1 cellular context compared by ENCODE assay signal in genomic region chr5:149731617-149732400, GRCh38.
TF ChIP-seq lines count a peak whose summit lies in the region.

No MANE protein-coding gene starts in this region.

TF ChIP-seq in K562, 482 proteins besides CTCF, POLR2A, EP300 and RAD21 (continued from another document and continues in another):
- TF ChIP-seq, protein P1, sequence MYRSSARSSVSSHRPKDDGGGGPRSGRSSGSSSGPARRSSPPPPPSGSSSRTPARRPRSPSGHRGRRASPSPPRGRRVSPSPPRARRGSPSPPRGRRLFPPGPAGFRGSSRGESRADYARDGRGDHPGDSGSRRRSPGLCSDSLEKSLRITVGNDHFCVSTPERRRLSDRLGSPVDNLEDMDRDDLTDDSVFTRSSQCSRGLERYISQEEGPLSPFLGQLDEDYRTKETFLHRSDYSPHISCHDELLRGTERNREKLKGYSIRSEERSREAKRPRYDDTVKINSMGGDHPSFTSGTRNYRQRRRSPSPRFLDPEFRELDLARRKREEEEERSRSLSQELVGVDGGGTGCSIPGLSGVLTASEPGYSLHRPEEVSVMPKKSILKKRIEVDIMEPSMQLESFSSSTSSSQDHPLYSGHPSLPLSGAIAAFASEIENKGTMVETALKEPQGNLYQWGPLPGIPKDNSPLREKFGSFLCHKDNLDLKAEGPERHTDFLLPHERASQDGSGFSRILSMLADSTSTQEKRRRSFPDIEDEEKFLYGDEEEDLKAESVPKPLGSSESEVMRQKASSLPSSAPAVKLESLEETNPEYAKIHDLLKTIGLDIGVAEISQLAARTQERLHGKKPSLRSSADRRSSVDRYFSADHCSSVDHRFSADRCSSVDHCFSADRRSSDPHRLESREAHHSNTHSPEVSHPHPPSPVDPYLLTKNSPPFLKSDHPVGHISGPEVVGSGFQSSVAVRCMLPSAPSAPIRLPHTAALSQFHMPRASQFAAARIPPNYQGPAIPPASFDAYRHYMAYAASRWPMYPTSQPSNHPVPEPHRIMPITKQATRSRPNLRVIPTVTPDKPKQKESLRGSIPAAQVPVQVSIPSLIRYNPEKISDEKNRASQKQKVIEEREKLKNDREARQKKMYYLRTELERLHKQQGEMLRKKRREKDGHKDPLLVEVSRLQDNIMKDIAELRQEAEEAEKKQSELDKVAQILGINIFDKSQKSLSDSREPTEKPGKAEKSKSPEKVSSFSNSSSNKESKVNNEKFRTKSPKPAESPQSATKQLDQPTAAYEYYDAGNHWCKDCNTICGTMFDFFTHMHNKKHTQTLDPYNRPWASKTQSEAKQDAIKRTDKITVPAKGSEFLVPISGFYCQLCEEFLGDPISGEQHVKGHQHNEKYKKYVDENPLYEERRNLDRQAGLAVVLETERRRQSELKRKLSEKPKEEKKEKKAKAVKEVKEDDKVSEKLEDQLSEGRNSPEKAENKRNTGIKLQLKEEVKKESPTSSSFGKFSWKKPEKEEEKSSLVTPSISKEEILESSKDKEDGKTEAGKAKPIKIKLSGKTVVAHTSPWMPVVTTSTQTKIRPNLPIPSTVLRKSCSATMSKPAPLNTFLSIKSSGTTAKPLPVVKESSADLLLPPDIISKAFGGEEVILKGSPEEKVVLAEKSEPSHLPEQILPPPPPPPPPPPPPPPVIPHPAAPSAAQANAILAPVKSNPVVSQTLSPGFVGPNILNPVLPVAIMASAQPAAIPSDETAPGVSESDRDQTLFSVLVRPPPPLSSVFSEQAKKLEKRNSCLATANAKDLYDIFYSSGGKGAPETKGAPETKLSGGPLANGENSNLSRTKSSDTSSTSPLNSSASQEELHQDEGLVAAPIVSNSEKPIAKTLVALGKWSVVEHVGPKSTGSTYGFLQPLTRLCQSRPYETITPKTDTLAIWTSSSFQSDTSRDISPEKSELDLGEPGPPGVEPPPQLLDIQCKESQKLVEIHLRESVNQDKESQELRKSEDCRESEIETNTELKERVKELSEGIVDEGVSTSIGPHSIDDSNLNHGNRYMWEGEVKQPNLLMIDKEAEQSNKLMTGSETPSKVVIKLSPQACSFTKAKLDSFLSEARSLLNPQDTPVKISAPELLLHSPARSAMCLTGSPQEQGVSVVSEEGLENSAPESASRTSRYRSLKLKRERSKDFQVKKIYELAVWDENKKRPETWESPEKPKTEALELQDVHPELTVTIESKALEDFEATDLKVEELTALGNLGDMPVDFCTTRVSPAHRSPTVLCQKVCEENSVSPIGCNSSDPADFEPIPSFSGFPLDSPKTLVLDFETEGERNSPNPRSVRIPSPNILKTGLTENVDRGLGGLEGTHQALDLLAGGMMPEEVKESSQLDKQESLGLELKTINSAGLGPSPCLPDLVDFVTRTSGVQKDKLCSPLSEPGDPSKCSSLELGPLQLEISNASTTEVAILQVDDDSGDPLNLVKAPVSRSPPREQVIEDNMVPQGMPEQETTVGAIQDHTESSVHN (IDR thresholded peaks at IDR 0.05; ENCODE audit: borderline replicate concordance in 1 of 2, low read depth in 1 of 2) = no peak
- TF ChIP-seq ZNF239 (CRISPR knock-in tag; IDR thresholded peaks at IDR 0.05) = no peak
- TF ChIP-seq HEY1 (CRISPR knock-in tag; IDR thresholded peaks at IDR 0.05; ENCODE audit: borderline replicate concordance) = no peak
- TF ChIP-seq ZNF143 (CRISPR knock-in tag; IDR thresholded peaks at IDR 0.05) = no peak
- no peak for TF ChIP-seq RB1 (IDR thresholded peaks at IDR 0.05; ENCODE audit: low read depth)
- no peak for TF ChIP-seq DNMT1 (IDR thresholded peaks at IDR 0.05)
- TF ChIP-seq, protein P2, sequence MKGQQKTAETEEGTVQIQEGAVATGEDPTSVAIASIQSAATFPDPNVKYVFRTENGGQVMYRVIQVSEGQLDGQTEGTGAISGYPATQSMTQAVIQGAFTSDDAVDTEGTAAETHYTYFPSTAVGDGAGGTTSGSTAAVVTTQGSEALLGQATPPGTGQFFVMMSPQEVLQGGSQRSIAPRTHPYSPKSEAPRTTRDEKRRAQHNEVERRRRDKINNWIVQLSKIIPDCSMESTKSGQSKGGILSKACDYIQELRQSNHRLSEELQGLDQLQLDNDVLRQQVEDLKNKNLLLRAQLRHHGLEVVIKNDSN (CRISPR knock-in tag; IDR thresholded peaks at IDR 0.05) = no peak
- TF ChIP-seq, protein P3, sequence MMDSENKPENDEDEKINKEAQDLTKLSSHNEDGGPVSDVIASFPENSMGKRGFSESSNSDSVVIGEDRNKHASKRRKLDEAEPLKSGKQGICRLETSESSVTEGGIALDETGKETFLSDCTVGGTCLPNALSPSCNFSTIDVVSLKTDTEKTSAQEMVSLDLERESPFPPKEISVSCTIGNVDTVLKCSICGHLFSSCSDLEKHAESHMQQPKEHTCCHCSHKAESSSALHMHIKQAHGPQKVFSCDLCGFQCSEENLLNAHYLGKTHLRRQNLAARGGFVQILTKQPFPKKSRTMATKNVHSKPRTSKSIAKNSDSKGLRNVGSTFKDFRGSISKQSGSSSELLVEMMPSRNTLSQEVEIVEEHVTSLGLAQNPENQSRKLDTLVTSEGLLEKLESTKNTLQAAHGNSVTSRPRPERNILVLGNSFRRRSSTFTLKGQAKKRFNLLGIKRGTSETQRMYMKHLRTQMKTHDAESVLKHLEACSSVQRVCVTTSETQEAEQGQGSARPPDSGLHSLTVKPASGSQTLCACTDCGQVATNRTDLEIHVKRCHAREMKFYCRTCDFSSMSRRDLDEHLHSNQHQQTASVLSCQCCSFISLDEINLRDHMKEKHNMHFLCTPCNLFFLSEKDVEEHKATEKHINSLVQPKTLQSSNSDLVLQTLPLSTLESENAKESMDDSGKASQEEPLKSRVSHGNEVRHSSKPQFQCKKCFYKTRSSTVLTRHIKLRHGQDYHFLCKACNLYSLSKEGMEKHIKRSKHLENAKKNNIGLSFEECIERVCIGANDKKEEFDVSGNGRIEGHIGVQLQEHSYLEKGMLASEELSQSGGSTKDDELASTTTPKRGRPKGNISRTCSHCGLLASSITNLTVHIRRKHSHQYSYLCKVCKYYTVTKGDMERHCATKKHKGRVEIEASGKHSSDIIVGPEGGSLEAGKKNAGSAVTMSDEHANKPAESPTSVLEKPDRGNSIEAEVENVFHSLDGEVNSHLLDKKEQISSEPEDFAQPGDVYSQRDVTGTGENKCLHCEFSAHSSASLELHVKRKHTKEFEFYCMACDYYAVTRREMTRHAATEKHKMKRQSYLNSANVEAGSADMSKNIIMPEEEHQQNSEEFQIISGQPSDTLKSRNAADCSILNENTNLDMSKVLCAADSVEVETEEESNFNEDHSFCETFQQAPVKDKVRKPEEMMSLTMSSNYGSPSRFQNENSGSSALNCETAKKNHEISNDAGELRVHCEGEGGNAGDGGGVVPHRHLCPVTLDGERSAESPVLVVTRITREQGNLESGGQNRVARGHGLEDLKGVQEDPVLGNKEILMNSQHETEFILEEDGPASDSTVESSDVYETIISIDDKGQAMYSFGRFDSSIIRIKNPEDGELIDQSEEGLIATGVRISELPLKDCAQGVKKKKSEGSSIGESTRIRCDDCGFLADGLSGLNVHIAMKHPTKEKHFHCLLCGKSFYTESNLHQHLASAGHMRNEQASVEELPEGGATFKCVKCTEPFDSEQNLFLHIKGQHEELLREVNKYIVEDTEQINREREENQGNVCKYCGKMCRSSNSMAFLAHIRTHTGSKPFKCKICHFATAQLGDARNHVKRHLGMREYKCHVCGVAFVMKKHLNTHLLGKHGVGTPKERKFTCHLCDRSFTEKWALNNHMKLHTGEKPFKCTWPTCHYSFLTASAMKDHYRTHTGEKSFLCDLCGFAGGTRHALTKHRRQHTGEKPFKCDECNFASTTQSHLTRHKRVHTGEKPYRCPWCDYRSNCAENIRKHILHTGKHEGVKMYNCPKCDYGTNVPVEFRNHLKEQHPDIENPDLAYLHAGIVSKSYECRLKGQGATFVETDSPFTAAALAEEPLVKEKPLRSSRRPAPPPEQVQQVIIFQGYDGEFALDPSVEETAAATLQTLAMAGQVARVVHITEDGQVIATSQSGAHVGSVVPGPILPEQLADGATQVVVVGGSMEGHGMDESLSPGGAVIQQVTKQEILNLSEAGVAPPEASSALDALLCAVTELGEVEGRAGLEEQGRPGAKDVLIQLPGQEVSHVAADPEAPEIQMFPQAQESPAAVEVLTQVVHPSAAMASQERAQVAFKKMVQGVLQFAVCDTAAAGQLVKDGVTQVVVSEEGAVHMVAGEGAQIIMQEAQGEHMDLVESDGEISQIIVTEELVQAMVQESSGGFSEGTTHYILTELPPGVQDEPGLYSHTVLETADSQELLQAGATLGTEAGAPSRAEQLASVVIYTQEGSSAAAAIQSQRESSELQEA (IDR thresholded peaks at IDR 0.05; ENCODE audit: low read depth) = no peak
- TF ChIP-seq DEAF1 (CRISPR knock-in tag; IDR thresholded peaks at IDR 0.05) = no peak
- TF ChIP-seq RBM17 (IDR thresholded peaks at IDR 0.05; ENCODE audit: borderline replicate concordance, low read depth, low read length) = no peak
- TF ChIP-seq ZNF121 (CRISPR knock-in tag; conservative IDR thresholded peaks at IDR 0.05) = no peak
- TF ChIP-seq CBFB (CRISPR knock-in tag; IDR thresholded peaks at IDR 0.05) = 0 out of 2 replicates have a peak, but pooled peaks have one; percentile 54
- TF ChIP-seq ZNF75A (CRISPR knock-in tag; IDR thresholded peaks at IDR 0.05) = no peak
- no peak for TF ChIP-seq NUFIP1 (IDR thresholded peaks at IDR 0.05; ENCODE audit: partially characterized antibody)
- peak; percentile 61; the same call in 1 of the 2 replicates for TF ChIP-seq ZNF431 (CRISPR knock-in tag; IDR thresholded peaks at IDR 0.05)
- TF ChIP-seq SFPQ (IDR thresholded peaks at IDR 0.05; ENCODE audit: low read depth, low read length) = no peak
- TF ChIP-seq FUS (optimal IDR thresholded peaks at IDR 0.05; ENCODE audit: low read depth, low read length) = peak; percentile 11
- TF ChIP-seq, protein P4, sequence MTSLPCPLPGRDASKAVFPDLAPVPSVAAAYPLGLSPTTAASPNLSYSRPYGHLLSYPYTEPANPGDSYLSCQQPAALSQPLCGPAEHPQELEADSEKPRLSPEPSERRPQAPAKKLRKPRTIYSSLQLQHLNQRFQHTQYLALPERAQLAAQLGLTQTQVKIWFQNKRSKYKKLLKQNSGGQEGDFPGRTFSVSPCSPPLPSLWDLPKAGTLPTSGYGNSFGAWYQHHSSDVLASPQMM (CRISPR knock-in tag; IDR thresholded peaks at IDR 0.05) = no peak
- TF ChIP-seq TCFL5 (CRISPR knock-in tag; conservative IDR thresholded peaks at IDR 0.05) = no peak
- no peak for TF ChIP-seq ZEB2 (IDR thresholded peaks at IDR 0.05)
- TF ChIP-seq ZNF408 (CRISPR knock-in tag; IDR thresholded peaks at IDR 0.05; ENCODE audit: low read depth) = no peak
- no peak for TF ChIP-seq ZBTB33 (CRISPR knock-in tag; IDR thresholded peaks at IDR 0.05)
- no peak for TF ChIP-seq ZNF133 (CRISPR knock-in tag; IDR thresholded peaks at IDR 0.05)
- TF ChIP-seq TSC22D4 (tag; IDR thresholded peaks at IDR 0.05) = no peak
- TF ChIP-seq ZNF311 (CRISPR knock-in tag; IDR thresholded peaks at IDR 0.05) = no peak
- no peak for TF ChIP-seq ZNF79 (CRISPR knock-in tag; IDR thresholded peaks at IDR 0.05; ENCODE audit: low read depth)
- TF ChIP-seq ZNF280B (CRISPR knock-in tag; IDR thresholded peaks at IDR 0.05) = no peak
- no peak for TF ChIP-seq ZC3H11A (IDR thresholded peaks at IDR 0.05; ENCODE audit: low read depth, low read length)
- peak; percentile 46; the same call in 1 of the 2 replicates for TF ChIP-seq SAFB (IDR thresholded peaks at IDR 0.05; ENCODE audit: borderline replicate concordance, low read depth, low read length)
- TF ChIP-seq U2AF2 (optimal IDR thresholded peaks at IDR 0.05; ENCODE audit: low read depth, low read length) = no peak
- TF ChIP-seq MAX (CRISPR knock-in tag; IDR thresholded peaks at IDR 0.05) = peak; percentile 67; the same call in 1 of the 2 replicates
